ENCODE assay signal across 21 cellular contexts in the genomic region with DNA sequence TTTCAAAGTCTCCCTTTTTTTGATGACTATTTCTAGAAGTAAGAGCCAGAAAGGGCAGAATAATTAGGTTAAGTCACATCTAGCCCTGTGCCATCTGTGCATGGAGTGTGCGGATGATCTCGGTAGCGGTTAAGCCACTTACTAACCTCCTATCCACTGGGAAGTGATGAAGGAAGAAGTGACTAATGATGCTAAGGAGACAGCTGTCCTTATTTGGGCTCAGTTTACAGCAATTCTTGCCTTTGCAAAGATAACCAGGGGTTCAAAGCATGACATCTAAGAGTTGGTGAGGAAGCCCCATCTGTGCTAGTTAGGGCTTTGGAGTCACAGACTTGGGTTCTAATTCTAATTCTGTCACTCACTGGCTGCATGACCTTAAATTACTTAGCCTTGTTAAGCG.
"Had no signal": no experiment of that assay in that cellular context is flagged by ENCODE, and none has a peak within 500 bp of the region (broad histone marks: within the 10 kb centered on the region; RNA-seq: fewer than 3 reads in every experiment).

No MANE protein-coding gene starts in this region.

- H3K4me3 Mint-ChIP-seq: memory B cell; natural killer cell treated with Interleukin-12 subunit alpha and Interleukin-12 subunit beta and Interleukin-15 and Interleukin-18, amount 100 ng/mL, for 72 hours; neural progenitor cell had no signal

- H3K27me3 ChIP-seq: gastrocnemius medialis, ovary, right atrium auricular region, sigmoid colon, stomach, transverse colon had no signal

- H3K4me1 ChIP-seq: sigmoid colon had no signal

- H3K9me3 Mint-ChIP-seq: memory B cell; natural killer cell treated with Interleukin-12 subunit alpha and Interleukin-12 subunit beta and Interleukin-15 and Interleukin-18, amount 100 ng/mL, for 72 hours; neural progenitor cell had no signal

- H3K27me3 Mint-ChIP-seq: memory B cell; natural killer cell treated with Interleukin-12 subunit alpha and Interleukin-12 subunit beta and Interleukin-15 and Interleukin-18, amount 100 ng/mL, for 72 hours had no signal

- H3K27ac ChIP-seq: left ventricle myocardium inferior, lower lobe of right lung, neural progenitor cell, ovary, right atrium auricular region, sigmoid colon, stomach, thoracic aorta, transverse colon had no signal

- H3K4me3 ChIP-seq: gastrocnemius medialis, left ventricle myocardium inferior, lower lobe of right lung, neural progenitor cell, ovary, right atrium auricular region, sigmoid colon, stomach, thoracic aorta, transverse colon had no signal

- DNase-seq: effector memory CD4-positive, alpha-beta T cell; gastrocnemius medialis; islet precursor cell; left ventricle myocardium inferior; lower lobe of right lung; midbrain; nucleus accumbens; ovary; sigmoid colon; small intestine; stimulated activated CD4-positive, alpha-beta T cell treated with anti-CD3 and anti-CD28 coated beads, Interleukin-12 subunit alpha, Interleukin-12 subunit beta, amount 100 ng/mL, for 4 hours; stimulated activated naive CD4-positive, alpha-beta T cell; stomach; substantia nigra; transverse colon had no signal

- H3K9me3 ChIP-seq: gastrocnemius medialis, left ventricle myocardium inferior, lower lobe of right lung, ovary, right atrium auricular region, sigmoid colon, stomach, thoracic aorta, transverse colon had no signal

- H3K27ac Mint-ChIP-seq: memory B cell; natural killer cell treated with Interleukin-12 subunit alpha and Interleukin-12 subunit beta and Interleukin-15 and Interleukin-18, amount 100 ng/mL, for 72 hours; neural progenitor cell had no signal

- H3K36me3 ChIP-seq: gastrocnemius medialis, left ventricle myocardium inferior, lower lobe of right lung, neural progenitor cell, ovary, right atrium auricular region, sigmoid colon, stomach, thoracic aorta, transverse colon had no signal

- ATAC-seq: esophagus mucosa; gastrocnemius medialis; lower lobe of right lung; natural killer cell treated with Interleukin-12 subunit alpha and Interleukin-12 subunit beta and Interleukin-15 and Interleukin-18, amount 100 ng/mL, for 72 hours had no signal

- H3K36me3 Mint-ChIP-seq: memory B cell; natural killer cell treated with Interleukin-12 subunit alpha and Interleukin-12 subunit beta and Interleukin-15 and Interleukin-18, amount 100 ng/mL, for 72 hours; neural progenitor cell had no signal
